ENCODE assay signal across 1 cellular context in genomic region chr19:34135401-34135800, GRCh38.
TF ChIP-seq lines count a peak whose summit lies in the region.

No MANE protein-coding gene starts in this region.

TF ChIP-seq in HepG2, 621 proteins besides CTCF, POLR2A, EP300 and RAD21 (continued from another document):
- TF ChIP-seq, protein P1, sequence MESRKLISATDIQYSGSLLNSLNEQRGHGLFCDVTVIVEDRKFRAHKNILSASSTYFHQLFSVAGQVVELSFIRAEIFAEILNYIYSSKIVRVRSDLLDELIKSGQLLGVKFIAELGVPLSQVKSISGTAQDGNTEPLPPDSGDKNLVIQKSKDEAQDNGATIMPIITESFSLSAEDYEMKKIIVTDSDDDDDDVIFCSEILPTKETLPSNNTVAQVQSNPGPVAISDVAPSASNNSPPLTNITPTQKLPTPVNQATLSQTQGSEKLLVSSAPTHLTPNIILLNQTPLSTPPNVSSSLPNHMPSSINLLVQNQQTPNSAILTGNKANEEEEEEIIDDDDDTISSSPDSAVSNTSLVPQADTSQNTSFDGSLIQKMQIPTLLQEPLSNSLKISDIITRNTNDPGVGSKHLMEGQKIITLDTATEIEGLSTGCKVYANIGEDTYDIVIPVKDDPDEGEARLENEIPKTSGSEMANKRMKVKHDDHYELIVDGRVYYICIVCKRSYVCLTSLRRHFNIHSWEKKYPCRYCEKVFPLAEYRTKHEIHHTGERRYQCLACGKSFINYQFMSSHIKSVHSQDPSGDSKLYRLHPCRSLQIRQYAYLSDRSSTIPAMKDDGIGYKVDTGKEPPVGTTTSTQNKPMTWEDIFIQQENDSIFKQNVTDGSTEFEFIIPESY (CRISPR knock-in tag; IDR thresholded peaks at IDR 0.05) = 0 out of 2 replicates have a peak, but pooled peaks have one; percentile 23
